ENCODE assay signal across 25 cellular contexts in the genomic region with DNA sequence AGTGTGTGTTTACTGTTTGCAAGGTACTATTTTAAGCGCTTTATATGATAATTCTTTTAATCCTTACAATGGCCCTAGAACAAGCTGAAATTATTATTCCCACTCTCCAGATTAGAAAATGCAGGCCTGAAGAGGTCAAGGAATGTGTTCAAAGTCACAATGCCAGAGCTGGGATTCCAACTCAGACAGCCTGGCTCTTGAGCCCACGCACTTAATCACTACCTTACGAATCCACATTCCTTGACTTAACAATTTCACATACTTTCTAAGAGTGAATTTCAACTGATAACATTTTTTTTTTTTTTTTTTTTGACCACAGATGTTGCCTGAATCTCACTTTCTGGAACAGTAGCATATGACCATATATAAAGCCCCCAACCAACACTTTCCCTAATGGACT.
DNase-seq lines count a peak whose midpoint lies in the region; ATAC-seq, FAIRE-seq and TF ChIP-seq lines count a peak whose summit lies in the region.
"Had no signal": no experiment of that assay in that cellular context is flagged by ENCODE, and none has a peak within 500 bp of the region (broad histone marks: within the 10 kb centered on the region; RNA-seq: fewer than 3 reads in every experiment).

No MANE protein-coding gene starts in this region.

- H2AFZ ChIP-seq in Karpas-422 (ENCODE audit: low read length), result no peak overlapping the region

- in situ Hi-C loops in ACHN (cut with HindIII; ENCODE audit: low pct_ligation_motif_present, low pct_unique_long_range_greater_than_20kb, low sequenced_read_pairs), result no loop called here

- no peaks in the 10 kb centered on the region for H3K79me2 ChIP-seq in Karpas-422 (ENCODE audit: low read length)

- no peaks in the 10 kb centered on the region for H3K36me3 ChIP-seq in Karpas-422 (ENCODE audit: insufficient read depth, low read length)
- H3K36me3 ChIP-seq: SJCRH30 had no signal

- no peak for FAIRE-seq in D721Med (lab: Jason Lieb, UNC)
- FAIRE-seq: A204.1, GM12892, HepG2, K562 had no signal

- H3K9ac ChIP-seq in Karpas-422 (ENCODE audit: low read length), result no peak overlapping the region

- H3K4me3 ChIP-seq in Karpas-422 (ENCODE audit: low read length) (no peak overlapping the region), fibroblast of pulmonary artery (replicated peaks; ENCODE audit: low read depth, low read length) (no peak overlapping the region)
- H3K4me3 ChIP-seq: K562, SJCRH30 had no signal

- H3K27ac ChIP-seq in Karpas-422 (ENCODE audit: low read length), result no peak overlapping the region
- H3K27ac ChIP-seq: SJCRH30 had no signal

- H4K20me1 ChIP-seq in Karpas-422 (ENCODE audit: insufficient read depth, low read depth, low read length), result no peaks in the 10 kb centered on the region

- H3K4me1 ChIP-seq in Karpas-422 (ENCODE audit: low read length), result no peaks in the 10 kb centered on the region
- H3K4me1 ChIP-seq: SJCRH30 had no signal

- no peak for TF ChIP-seq CTCF in fibroblast of pulmonary artery (IDR thresholded peaks at IDR 0.05; ENCODE audit: low read length, missing control alignments)
- no peak for TF ChIP-seq CTCF in D721Med (IDR thresholded peaks at IDR 0.05; ENCODE audit: insufficient read depth, missing control alignments)

- no peaks in the 10 kb centered on the region for H3K9me2 ChIP-seq in Karpas-422 (replicated peaks; ENCODE audit: insufficient read depth, low read length)

- peak; percentile 29 for DNase-seq in EL
- peak; percentile 12 for DNase-seq in Karpas-422
- DNase-seq in fibroblast of pulmonary artery (ENCODE audit: low read depth), result peak; percentile 4
- DNase-seq in central memory CD4-positive, alpha-beta T cell, result no peak
- no peak for DNase-seq in D721Med (ENCODE audit: insufficient read length, low spot score)
- no peak for DNase-seq in ACHN
- DNase-seq: C1 segment of cervical spinal cord; CD4-positive, alpha-beta memory T cell; COR-L47; NCI-H1105 treated with DMSO at 0.1 percent for 48 hours; NCI-H146; NCI-H1930; NCI-H2107; NCI-H446; NCI-H524 treated with DMSO at 0.1 percent for 48 hours; NCI-H774; PC-3; SJCRH30 had no signal

- H3K4me2 ChIP-seq in Karpas-422 (ENCODE audit: low read depth, low read length, poor library complexity, severe bottlenecking), result no peak overlapping the region

- ATAC-seq in HG03439 (IDR thresholded peaks at IDR 0.05; ENCODE audit: unreplicated experiment), result no peak
- ATAC-seq: HCT116, HepG2, K562, PC-3, SK-N-SH treated with all-trans-retinoic acid at 6 μM for 48 hours had no signal

- no peaks in the 10 kb centered on the region for H3K9me3 ChIP-seq in Karpas-422 (ENCODE audit: low read length)
- H3K9me3 ChIP-seq: SJCRH30 had no signal

- no peaks in the 10 kb centered on the region for H3K27me3 ChIP-seq in Karpas-422 (ENCODE audit: low read length)

Comparison
In these comparisons a context has a peak if more than half of its experiments do, and no peak if none do; other contexts are left out.
1. DNase-seq: peak in EL (single experiment), Karpas-422 (single experiment) and fibroblast of pulmonary artery (single experiment); none in central memory CD4-positive, alpha-beta T cell (single experiment), D721Med (single experiment) and ACHN (single experiment).